16 cellular contexts compared by ENCODE assay signal in genomic region chr15:85421116-85421925, GRCh38. TPM values are rescaled to one million over a fixed set of nuclear protein-coding genes. Genes with fewer than 3 reads are reported as not detected.
A peak's percentile ranks its signal among the peaks of the same experiment; 100 is the strongest.
DNase-seq lines count a peak whose midpoint lies in the region; ATAC-seq and TF ChIP-seq lines count a peak whose summit lies in the region.
"Had no signal": no experiment of that assay in that cellular context is flagged by ENCODE, and none has a peak within 500 bp of the region (broad histone marks: within the 10 kb centered on the region; RNA-seq: fewer than 3 reads in every experiment).

No MANE protein-coding gene starts in this region.

- H3K4me1 ChIP-seq in HAP-1 = peaks cover 17% of the 10 kb centered on the region

- no peaks in the 10 kb centered on the region for H3K36me3 ChIP-seq in HAP-1 (replicated peaks)
- H3K36me3 ChIP-seq: stomach had no signal

- no peaks in the 10 kb centered on the region for H3K27me3 ChIP-seq in HAP-1 (ENCODE audit: low read depth)
- H3K27me3 ChIP-seq: stomach had no signal

- no peak overlapping the region for H3K4me3 ChIP-seq in fibroblast of villous mesenchyme (ENCODE audit: low read depth, low read length)
- H3K4me3 ChIP-seq in HAP-1 = no peak overlapping the region
- H3K4me3 ChIP-seq: stomach had no signal

- no peak for TF ChIP-seq CTCF in fibroblast of villous mesenchyme (IDR thresholded peaks at IDR 0.05; ENCODE audit: insufficient read depth, low read depth, low read length)

- no peaks in the 10 kb centered on the region for H3K9me3 ChIP-seq in HAP-1
- H3K9me3 ChIP-seq: stomach had no signal

- in situ Hi-C loops in HAP-1 (cut with MboI; ENCODE audit: low sequenced_read_pairs) = no loop called here

- ATAC-seq in activated CD4-positive, CD25-positive, alpha-beta regulatory T cell treated with anti-CD3 and anti-CD28 coated beads, Interleukin-2, amount 50 U/mL, for 24 hours = peak; percentile 13 to 27
- no peak for ATAC-seq in HG02623 (IDR thresholded peaks at IDR 0.05; ENCODE audit: unreplicated experiment)

- DNase-seq in activated CD4-positive, CD25-positive, alpha-beta regulatory T cell (lab: John Stamatoyannopoulos, UW) = no peak
- DNase-seq in RPMI7951 (ENCODE audit: low read depth) (peak; percentile 70), fibroblast of villous mesenchyme (ENCODE audit: low read depth) (peak; percentile 57), renal cortical epithelial cell (ENCODE audit: low read depth) (peak; percentile 72), DMS 273 treated with DMSO at 0.1 percent for 48 hours (lab: John Stamatoyannopoulos, UW) (no peak), HAP-1 (ENCODE audit: low spot score in 2 of 2) (no peak)
- DNase-seq: 8988T; activated CD8-positive, alpha-beta memory T cell treated with anti-CD3 and anti-CD28 coated beads for 24 hours; central memory CD4-positive, alpha-beta T cell; hippocampal formation; NCI-H1694; NCI-H82; stomach; T1000 had no signal

RNA-seq across cellular contexts. Expression of gene AKAP13, which starts 40.9 kb away (rescaled TPM):
- 27.3 and 28.5 TPM in 2 replicates for total RNA-seq in RPMI7951 (2014; rRNA removed; shearing (Covaris generic))
- total RNA-seq in fibroblast of villous mesenchyme (116 and 164 TPM in 2 replicates), renal cortical epithelial cell (54.2 and 152 TPM in 2 replicates)

Comparison
In these comparisons a context has a peak if more than half of its experiments do, and no peak if none do; other contexts are left out.
1. DNase-seq: peak in RPMI7951 (single experiment), fibroblast of villous mesenchyme (single experiment) and renal cortical epithelial cell (single experiment); none in activated CD4-positive, CD25-positive, alpha-beta regulatory T cell (0 of 4), DMS 273 treated with DMSO at 0.1 percent for 48 hours (single experiment) and HAP-1 (0 of 2).